ENCODE assay signal across 12 cellular contexts in the genomic region with DNA sequence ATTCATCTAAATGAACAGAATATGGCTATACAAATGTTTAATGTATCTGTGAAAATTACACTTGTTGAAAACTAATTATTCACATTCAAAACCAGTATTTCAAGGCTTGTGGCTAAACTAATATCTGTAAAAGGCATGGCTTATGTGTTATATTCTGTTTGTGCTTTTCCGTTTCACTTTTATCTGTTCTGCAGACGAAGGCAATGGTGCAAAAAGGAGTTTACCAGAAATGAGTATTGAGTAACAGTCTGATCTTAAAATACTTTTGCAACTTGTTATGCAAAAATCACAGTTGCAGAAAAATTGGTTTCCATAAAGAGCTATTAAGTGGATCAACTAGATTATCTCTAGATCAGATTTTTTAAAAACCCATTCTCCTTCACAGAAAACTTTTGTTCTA. TPM values are rescaled to one million over a fixed set of nuclear protein-coding genes. Genes with fewer than 3 reads are reported as not detected.
DNase-seq lines count a peak whose midpoint lies in the region; ATAC-seq, FAIRE-seq and TF ChIP-seq lines count a peak whose summit lies in the region.
"Had no signal": no experiment of that assay in that cellular context is flagged by ENCODE, and none has a peak within 500 bp of the region (broad histone marks: within the 10 kb centered on the region; RNA-seq: fewer than 3 reads in every experiment).

No MANE protein-coding gene starts in this region.

- no peaks in the 10 kb centered on the region for H3K9me3 ChIP-seq in spleen

- 27 to 54% (median 41%) methylated on average over 2 of the region's 2 CpGs for WGBS in spleen, 5 donors

- no peak for TF ChIP-seq POLR2A in spleen (IDR thresholded peaks at IDR 0.05)

- peak overlapping the region in 1 of 8 donors; percentile 37 for H3K4me3 ChIP-seq in spleen

- no peak for TF ChIP-seq CTCF in spleen (IDR thresholded peaks at IDR 0.05 in 8 of 11, conservative IDR thresholded peaks at IDR 0.05 in 3 of 11)

- ATAC-seq in GM21717 (IDR thresholded peaks at IDR 0.05; ENCODE audit: unreplicated experiment) (peak; percentile 88), HG03175 (IDR thresholded peaks at IDR 0.05; ENCODE audit: unreplicated experiment) (peak; percentile 92)
- ATAC-seq: Panc1 had no signal

- H3K4me1 ChIP-seq in spleen, result peaks cover 0 to 34% (median 5%) of the 10 kb centered on the region in 6 donors

- H3K36me3 ChIP-seq in spleen, result no peaks in the 10 kb centered on the region

- intact Hi-C loops in spleen (cut with DNase I; ENCODE audit: low total_unique reads), result no loop called here

- no peak for FAIRE-seq in frontal cortex (lab: Jason Lieb, UNC)

- H3K27me3 ChIP-seq in spleen (replicated peaks in 1 of 7), result no peaks in the 10 kb centered on the region

- DNase-seq in NOMO-1 treated with DMSO at 0.1 percent for 48 hours (lab: John Stamatoyannopoulos, UW; ENCODE audit: unreplicated experiment), result peak; percentile 50
- no peak for DNase-seq in NOMO-1 treated with dmso at 0.1 percent for 144 hours (lab: John Stamatoyannopoulos, UW; ENCODE audit: unreplicated experiment)
- DNase-seq in spleen, result no peak
- no peak for DNase-seq in nucleus accumbens (lab: John Stamatoyannopoulos, UW)
- no peak for DNase-seq in frontal cortex (ENCODE audit: low spot score in 2 of 2)
- DNase-seq in NAMALWA (ENCODE audit: low spot score), result no peak
- DNase-seq: 8988T, NCI-H1694 treated with DMSO at 0.1 percent for 48 hours, T-helper 9 cell had no signal

- peak overlapping the region in 7 of 8 donors; percentile 33 to 83 (median 66) for H3K27ac ChIP-seq in spleen

RNA-seq across cellular contexts. Expression of a gene that starts 9.5 kb away (rescaled TPM):
- 10 to 100 TPM; 34.8 to 76.0 (median 52.0) TPM for total RNA-seq in spleen
- 10 to 100 TPM in 1 of 3 donors, 1 to 10 TPM in 2; 5.9 to 14.4 (median 9.3) TPM for polyA plus RNA-seq in spleen
- under 0.01 TPM for total RNA-seq in frontal cortex

RNA-seq across cellular contexts. Expression of a gene that starts 45.5 kb away (rescaled TPM):
- total RNA-seq in spleen (100 to 1,000 TPM in 3 of 7 donors, 10 to 100 TPM in 4; 80.1 to 153 (median 89.6) TPM), frontal cortex (43.6 TPM)
- polyA plus RNA-seq in spleen, result 100 to 1,000 TPM; 172 to 236 (median 189) TPM

Comparison
In these comparisons a context has a peak if more than half of its experiments do, and no peak if none do; other contexts are left out.
1. RNA of a gene that starts 9.5 kb away (total RNA-seq): 34.8 to 76.0 TPM in spleen; under 0.01 TPM in frontal cortex (single experiment); every median in the first group is over 10 times any median in the second.